In the genomic region with DNA sequence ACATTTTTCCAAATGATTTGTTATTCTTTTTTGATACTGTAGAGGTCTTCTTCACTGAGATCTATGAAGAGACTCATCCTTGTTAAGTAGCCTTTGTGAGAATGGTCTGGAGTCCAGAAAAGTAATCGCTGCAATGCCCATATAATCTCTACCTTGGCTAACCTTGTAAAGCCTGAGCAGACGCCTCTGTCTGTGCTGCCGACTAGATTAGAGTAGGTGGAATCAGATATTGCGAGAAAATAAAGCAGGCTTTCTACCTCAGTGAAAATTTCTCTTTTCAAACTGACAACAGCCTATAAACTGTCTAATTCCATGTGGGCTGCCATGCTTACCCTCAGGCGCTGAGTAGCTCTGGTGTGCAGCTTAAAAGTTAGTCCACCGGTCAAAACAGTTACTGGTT, we compare ENCODE assay signal across 1 cellular context.
TF ChIP-seq lines count a peak whose summit lies in the region.

No MANE protein-coding gene starts in this region.

TF ChIP-seq in SK-N-SH treated with all-trans-retinoic acid at 6 μM for 48 hours, 23 proteins besides CTCF, POLR2A, EP300 and RAD21 (continued from another document):
- TF ChIP-seq, protein P1, sequence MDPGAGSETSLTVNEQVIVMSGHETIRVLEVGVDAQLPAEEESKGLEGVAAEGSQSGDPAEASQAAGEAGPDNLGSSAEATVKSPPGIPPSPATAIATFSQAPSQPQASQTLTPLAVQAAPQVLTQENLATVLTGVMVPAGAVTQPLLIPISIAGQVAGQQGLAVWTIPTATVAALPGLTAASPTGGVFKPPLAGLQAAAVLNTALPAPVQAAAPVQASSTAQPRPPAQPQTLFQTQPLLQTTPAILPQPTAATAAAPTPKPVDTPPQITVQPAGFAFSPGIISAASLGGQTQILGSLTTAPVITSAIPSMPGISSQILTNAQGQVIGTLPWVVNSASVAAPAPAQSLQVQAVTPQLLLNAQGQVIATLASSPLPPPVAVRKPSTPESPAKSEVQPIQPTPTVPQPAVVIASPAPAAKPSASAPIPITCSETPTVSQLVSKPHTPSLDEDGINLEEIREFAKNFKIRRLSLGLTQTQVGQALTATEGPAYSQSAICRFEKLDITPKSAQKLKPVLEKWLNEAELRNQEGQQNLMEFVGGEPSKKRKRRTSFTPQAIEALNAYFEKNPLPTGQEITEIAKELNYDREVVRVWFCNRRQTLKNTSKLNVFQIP (CRISPR knock-in tag; IDR thresholded peaks at IDR 0.05; ENCODE audit: borderline replicate concordance, low read depth): no peak
- TF ChIP-seq ZNF8 (CRISPR knock-in tag; IDR thresholded peaks at IDR 0.05): no peak
- TF ChIP-seq RARB (CRISPR knock-in tag; IDR thresholded peaks at IDR 0.05): no peak
- TF ChIP-seq, protein P2, sequence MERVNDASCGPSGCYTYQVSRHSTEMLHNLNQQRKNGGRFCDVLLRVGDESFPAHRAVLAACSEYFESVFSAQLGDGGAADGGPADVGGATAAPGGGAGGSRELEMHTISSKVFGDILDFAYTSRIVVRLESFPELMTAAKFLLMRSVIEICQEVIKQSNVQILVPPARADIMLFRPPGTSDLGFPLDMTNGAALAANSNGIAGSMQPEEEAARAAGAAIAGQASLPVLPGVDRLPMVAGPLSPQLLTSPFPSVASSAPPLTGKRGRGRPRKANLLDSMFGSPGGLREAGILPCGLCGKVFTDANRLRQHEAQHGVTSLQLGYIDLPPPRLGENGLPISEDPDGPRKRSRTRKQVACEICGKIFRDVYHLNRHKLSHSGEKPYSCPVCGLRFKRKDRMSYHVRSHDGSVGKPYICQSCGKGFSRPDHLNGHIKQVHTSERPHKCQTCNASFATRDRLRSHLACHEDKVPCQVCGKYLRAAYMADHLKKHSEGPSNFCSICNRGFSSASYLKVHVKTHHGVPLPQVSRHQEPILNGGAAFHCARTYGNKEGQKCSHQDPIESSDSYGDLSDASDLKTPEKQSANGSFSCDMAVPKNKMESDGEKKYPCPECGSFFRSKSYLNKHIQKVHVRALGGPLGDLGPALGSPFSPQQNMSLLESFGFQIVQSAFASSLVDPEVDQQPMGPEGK (CRISPR knock-in tag; IDR thresholded peaks at IDR 0.05; ENCODE audit: borderline replicate concordance): no peak
- TF ChIP-seq, protein P3, sequence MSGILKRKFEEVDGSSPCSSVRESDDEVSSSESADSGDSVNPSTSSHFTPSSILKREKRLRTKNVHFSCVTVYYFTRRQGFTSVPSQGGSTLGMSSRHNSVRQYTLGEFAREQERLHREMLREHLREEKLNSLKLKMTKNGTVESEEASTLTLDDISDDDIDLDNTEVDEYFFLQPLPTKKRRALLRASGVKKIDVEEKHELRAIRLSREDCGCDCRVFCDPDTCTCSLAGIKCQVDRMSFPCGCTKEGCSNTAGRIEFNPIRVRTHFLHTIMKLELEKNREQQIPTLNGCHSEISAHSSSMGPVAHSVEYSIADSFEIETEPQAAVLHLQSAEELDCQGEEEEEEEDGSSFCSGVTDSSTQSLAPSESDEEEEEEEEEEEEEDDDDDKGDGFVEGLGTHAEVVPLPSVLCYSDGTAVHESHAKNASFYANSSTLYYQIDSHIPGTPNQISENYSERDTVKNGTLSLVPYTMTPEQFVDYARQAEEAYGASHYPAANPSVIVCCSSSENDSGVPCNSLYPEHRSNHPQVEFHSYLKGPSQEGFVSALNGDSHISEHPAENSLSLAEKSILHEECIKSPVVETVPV (CRISPR knock-in tag; IDR thresholded peaks at IDR 0.05): no peak
- TF ChIP-seq ZC3H10 (CRISPR knock-in tag; IDR thresholded peaks at IDR 0.05): no peak
- no peak for TF ChIP-seq GLIS3 (CRISPR knock-in tag; IDR thresholded peaks at IDR 0.05)
- no peak for TF ChIP-seq TCF4 (CRISPR knock-in tag; IDR thresholded peaks at IDR 0.05; ENCODE audit: borderline replicate concordance)
- TF ChIP-seq CSDC2 (CRISPR knock-in tag; IDR thresholded peaks at IDR 0.05): no peak
